ENCODE assay signal across 1 cellular context in the genomic region with DNA sequence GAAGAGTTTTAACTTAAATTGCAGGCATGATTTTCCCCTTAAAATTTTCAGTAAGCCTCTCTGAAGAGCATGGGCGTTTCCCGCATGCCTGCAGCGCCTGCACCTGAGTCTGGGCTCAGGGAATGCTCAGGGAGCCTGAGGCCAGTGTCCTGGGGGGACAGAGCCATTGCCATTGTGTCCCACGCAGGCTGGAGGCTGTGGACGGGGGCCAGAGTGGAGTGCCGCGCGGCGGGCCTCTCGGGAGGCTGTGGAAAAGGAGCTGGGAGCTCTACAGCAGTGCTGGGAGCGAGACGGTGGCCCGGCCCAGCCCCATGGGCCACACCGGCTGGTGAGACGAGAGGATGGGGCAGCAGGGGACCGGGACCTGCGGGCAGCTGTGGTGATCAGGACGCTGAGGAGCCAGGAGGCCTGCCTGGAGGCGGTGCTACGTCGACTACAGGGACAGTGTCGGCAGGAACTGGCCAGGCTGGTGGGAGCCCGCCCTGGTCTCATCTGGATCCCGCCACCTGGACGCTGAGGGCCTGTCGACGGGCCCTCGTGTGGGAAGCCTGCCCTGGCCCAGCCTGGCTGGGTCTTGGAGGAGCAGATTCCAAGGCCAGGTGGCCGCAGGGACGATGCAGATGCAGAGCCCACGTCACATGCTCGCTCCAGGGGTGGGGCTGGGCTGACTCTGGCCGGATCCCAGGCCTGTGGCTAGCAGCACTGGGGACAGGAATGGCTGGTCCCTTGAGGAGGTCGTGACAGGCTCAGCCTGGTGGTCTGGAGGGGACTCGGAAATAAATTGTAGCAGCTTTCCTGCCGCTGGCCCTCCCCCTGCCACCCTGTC.
TF ChIP-seq lines count a peak whose summit lies in the region.

No MANE protein-coding gene starts in this region.

TF ChIP-seq in GM23338, 12 proteins besides CTCF, POLR2A, EP300 and RAD21 (continued from another document):
- TF ChIP-seq, protein P1, sequence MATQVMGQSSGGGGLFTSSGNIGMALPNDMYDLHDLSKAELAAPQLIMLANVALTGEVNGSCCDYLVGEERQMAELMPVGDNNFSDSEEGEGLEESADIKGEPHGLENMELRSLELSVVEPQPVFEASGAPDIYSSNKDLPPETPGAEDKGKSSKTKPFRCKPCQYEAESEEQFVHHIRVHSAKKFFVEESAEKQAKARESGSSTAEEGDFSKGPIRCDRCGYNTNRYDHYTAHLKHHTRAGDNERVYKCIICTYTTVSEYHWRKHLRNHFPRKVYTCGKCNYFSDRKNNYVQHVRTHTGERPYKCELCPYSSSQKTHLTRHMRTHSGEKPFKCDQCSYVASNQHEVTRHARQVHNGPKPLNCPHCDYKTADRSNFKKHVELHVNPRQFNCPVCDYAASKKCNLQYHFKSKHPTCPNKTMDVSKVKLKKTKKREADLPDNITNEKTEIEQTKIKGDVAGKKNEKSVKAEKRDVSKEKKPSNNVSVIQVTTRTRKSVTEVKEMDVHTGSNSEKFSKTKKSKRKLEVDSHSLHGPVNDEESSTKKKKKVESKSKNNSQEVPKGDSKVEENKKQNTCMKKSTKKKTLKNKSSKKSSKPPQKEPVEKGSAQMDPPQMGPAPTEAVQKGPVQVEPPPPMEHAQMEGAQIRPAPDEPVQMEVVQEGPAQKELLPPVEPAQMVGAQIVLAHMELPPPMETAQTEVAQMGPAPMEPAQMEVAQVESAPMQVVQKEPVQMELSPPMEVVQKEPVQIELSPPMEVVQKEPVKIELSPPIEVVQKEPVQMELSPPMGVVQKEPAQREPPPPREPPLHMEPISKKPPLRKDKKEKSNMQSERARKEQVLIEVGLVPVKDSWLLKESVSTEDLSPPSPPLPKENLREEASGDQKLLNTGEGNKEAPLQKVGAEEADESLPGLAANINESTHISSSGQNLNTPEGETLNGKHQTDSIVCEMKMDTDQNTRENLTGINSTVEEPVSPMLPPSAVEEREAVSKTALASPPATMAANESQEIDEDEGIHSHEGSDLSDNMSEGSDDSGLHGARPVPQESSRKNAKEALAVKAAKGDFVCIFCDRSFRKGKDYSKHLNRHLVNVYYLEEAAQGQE (IDR thresholded peaks at IDR 0.05; ENCODE audit: unreplicated experiment) = no peak
- TF ChIP-seq STAT1 (IDR thresholded peaks at IDR 0.05; ENCODE audit: unreplicated experiment) (no peak), ZNF114 (CRISPR knock-in tag; IDR thresholded peaks at IDR 0.05) (no peak)
- TF ChIP-seq, protein P2, sequence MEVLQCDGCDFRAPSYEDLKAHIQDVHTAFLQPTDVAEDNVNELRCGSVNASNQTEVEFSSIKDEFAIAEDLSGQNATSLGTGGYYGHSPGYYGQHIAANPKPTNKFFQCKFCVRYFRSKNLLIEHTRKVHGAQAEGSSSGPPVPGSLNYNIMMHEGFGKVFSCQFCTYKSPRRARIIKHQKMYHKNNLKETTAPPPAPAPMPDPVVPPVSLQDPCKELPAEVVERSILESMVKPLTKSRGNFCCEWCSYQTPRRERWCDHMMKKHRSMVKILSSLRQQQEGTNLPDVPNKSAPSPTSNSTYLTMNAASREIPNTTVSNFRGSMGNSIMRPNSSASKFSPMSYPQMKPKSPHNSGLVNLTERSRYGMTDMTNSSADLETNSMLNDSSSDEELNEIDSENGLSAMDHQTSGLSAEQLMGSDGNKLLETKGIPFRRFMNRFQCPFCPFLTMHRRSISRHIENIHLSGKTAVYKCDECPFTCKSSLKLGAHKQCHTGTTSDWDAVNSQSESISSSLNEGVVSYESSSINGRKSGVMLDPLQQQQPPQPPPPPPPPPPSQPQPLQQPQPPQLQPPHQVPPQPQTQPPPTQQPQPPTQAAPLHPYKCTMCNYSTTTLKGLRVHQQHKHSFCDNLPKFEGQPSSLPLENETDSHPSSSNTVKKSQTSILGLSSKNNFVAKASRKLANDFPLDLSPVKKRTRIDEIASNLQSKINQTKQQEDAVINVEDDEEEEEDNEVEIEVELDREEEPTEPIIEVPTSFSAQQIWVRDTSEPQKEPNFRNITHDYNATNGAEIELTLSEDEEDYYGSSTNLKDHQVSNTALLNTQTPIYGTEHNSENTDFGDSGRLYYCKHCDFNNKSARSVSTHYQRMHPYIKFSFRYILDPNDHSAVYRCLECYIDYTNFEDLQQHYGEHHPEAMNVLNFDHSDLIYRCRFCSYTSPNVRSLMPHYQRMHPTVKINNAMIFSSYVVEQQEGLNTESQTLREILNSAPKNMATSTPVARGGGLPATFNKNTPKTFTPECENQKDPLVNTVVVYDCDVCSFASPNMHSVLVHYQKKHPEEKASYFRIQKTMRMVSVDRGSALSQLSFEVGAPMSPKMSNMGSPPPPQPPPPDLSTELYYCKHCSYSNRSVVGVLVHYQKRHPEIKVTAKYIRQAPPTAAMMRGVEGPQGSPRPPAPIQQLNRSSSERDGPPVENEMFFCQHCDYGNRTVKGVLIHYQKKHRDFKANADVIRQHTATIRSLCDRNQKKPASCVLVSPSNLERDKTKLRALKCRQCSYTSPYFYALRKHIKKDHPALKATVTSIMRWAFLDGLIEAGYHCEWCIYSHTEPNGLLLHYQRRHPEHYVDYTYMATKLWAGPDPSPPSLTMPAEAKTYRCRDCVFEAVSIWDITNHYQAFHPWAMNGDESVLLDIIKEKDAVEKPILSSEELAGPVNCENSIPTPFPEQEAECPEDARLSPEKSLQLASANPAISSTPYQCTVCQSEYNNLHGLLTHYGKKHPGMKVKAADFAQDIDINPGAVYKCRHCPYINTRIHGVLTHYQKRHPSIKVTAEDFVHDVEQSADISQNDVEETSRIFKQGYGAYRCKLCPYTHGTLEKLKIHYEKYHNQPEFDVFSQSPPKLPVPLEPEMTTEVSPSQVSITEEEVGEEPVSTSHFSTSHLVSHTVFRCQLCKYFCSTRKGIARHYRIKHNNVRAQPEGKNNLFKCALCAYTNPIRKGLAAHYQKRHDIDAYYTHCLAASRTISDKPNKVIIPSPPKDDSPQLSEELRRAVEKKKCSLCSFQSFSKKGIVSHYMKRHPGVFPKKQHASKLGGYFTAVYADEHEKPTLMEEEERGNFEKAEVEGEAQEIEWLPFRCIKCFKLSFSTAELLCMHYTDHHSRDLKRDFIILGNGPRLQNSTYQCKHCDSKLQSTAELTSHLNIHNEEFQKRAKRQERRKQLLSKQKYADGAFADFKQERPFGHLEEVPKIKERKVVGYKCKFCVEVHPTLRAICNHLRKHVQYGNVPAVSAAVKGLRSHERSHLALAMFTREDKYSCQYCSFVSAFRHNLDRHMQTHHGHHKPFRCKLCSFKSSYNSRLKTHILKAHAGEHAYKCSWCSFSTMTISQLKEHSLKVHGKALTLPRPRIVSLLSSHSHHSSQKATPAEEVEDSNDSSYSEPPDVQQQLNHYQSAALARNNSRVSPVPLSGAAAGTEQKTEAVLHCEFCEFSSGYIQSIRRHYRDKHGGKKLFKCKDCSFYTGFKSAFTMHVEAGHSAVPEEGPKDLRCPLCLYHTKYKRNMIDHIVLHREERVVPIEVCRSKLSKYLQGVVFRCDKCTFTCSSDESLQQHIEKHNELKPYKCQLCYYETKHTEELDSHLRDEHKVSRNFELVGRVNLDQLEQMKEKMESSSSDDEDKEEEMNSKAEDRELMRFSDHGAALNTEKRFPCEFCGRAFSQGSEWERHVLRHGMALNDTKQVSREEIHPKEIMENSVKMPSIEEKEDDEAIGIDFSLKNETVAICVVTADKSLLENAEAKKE (CRISPR knock-in tag; IDR thresholded peaks at IDR 0.05) = no peak
TF ChIP-seq in GM23338: peak in this region for 0.
